8 cellular contexts compared by ENCODE assay signal in genomic region chr1:161611868-161612321, GRCh38. TPM values are rescaled to one million over a fixed set of nuclear protein-coding genes. Genes with fewer than 3 reads are reported as not detected.
DNase-seq lines count a peak whose midpoint lies in the region; ATAC-seq and TF ChIP-seq lines count a peak whose summit lies in the region.
"Not testable (repeated sequence)": the region's sequence is repeated elsewhere in the genome, so short reads cannot be mapped to it uniquely, and the experiment has no call there.

No MANE protein-coding gene starts in this region.

- H3K4me3 ChIP-seq in choroid plexus epithelial cell (ENCODE audit: low read depth, low read length) (peak overlapping the region; percentile 59), iPS DF 6.9 (ENCODE audit: low read length) (peak overlapping the region; percentile 49; the same call in 1 of the 2 replicates), neural cell (ENCODE audit: low read length) (peak overlapping the region; percentile 72), thoracic aorta (peak overlapping the region; percentile 72)

- H2AFZ ChIP-seq in neural cell (ENCODE audit: low read depth, low read length): not testable (repeated sequence)

- peak overlapping the region; percentile 85 for H3K4me3 Mint-ChIP-seq in activated CD4-positive, alpha-beta T cell treated with anti-CD3 and anti-CD28 coated beads for 36 hours

- H3K9me3 ChIP-seq in iPS DF 6.9 (ENCODE audit: control insufficient read depth, insufficient read depth, low read length); neural cell (ENCODE audit: low read length); thoracic aorta: not testable (repeated sequence)

- not testable (repeated sequence) for H3K27ac ChIP-seq in iPS DF 6.9 (ENCODE audit: low read length)
- peak overlapping the region; percentile 37 for H3K27ac ChIP-seq in neural cell (ENCODE audit: low read length)
- peak overlapping the region; percentile 72 to 77 for H3K27ac ChIP-seq in thoracic aorta

- not testable (repeated sequence) for H3K4me1 ChIP-seq in iPS DF 6.9 (ENCODE audit: control insufficient read depth, insufficient read depth, low read length); thoracic aorta (ENCODE audit: control insufficient read depth in 1 of 2, low read depth in 2 of 2)

- H3K4me1 Mint-ChIP-seq in activated CD4-positive, alpha-beta T cell treated with anti-CD3 and anti-CD28 coated beads for 36 hours: peaks cover 24% of the 10 kb centered on the region

- peak overlapping the region; percentile 86 for H3K27ac Mint-ChIP-seq in activated CD4-positive, alpha-beta T cell treated with anti-CD3 and anti-CD28 coated beads for 36 hours

- H3K27me3 Mint-ChIP-seq in activated CD4-positive, alpha-beta T cell treated with anti-CD3 and anti-CD28 coated beads for 36 hours: peaks cover 15% of the 10 kb centered on the region

- H3K9me3 Mint-ChIP-seq in activated CD4-positive, alpha-beta T cell treated with anti-CD3 and anti-CD28 coated beads for 36 hours (ENCODE audit: low read depth): not testable (repeated sequence)

- not testable (repeated sequence) for H3K27me3 ChIP-seq in iPS DF 6.9 (ENCODE audit: control insufficient read depth, insufficient read depth, low read length); neural cell (ENCODE audit: insufficient read depth, low read depth, low read length); thoracic aorta (replicated peaks; ENCODE audit: insufficient read depth)

- not testable (repeated sequence) for H3K36me3 ChIP-seq in iPS DF 6.9 (ENCODE audit: control insufficient read depth, insufficient read depth, low read length); neural cell (ENCODE audit: insufficient read depth, low read length); thoracic aorta

- H3K9me2 ChIP-seq in neural cell (ENCODE audit: insufficient read depth, low read length): not testable (repeated sequence)

- not testable (repeated sequence) for H3F3A ChIP-seq in neural cell (ENCODE audit: insufficient read depth, low read length, poor library complexity, severe bottlenecking)

- not testable (repeated sequence) for H3K79me2 ChIP-seq in neural cell (replicated peaks; ENCODE audit: insufficient read depth, low read length)

- CTCF ChIA-PET in activated CD4-positive, alpha-beta T cell treated with anti-CD3 and anti-CD28 coated beads for 36 hours (lab: Charles Lee): interaction anchor here (0.6 to 0.7 kb wide), 2 partner anchors 90 to 485 kb away, joined by 3 read pairs; no protein-coding TSS in a partner anchor

- peak; percentile 53 for DNase-seq in DMS53 treated with DMSO at 0.1 percent for 48 hours (lab: John Stamatoyannopoulos, UW; ENCODE audit: unreplicated experiment)
- peak; percentile 62 for DNase-seq in NCI-H526 treated with DMSO at 0.1 percent for 48 hours (lab: John Stamatoyannopoulos, UW)
- peak; percentile 37 for DNase-seq in activated CD4-positive, alpha-beta T cell treated with anti-CD3 and anti-CD28 coated beads for 36 hours
- DNase-seq in choroid plexus epithelial cell (ENCODE audit: low read depth): peak; percentile 56
- DNase-seq in iPS DF 6.9 (ENCODE audit: low read depth, low spot score); thoracic aorta (ENCODE audit: low spot score): not testable (repeated sequence)

- intact Hi-C loops in activated CD4-positive, alpha-beta T cell treated with anti-CD3 and anti-CD28 coated beads for 36 hours (cut with DNase I, micrococcal nuclease): loop anchor here (1.0 to 10.0 kb wide), 4 partner anchors 9 to 213 kb away; no protein-coding TSS in a partner anchor

- POLR2A ChIA-PET in activated CD4-positive, alpha-beta T cell treated with anti-CD3 and anti-CD28 coated beads for 36 hours (lab: Charles Lee): not testable (repeated sequence)

- peak overlapping the region; percentile 25 for H3K9ac ChIP-seq in neural cell (ENCODE audit: low read length)

- TF ChIP-seq RAD21 in neural cell (conservative IDR thresholded peaks at IDR 0.05): not testable (repeated sequence)

- not testable (repeated sequence) for TF ChIP-seq CTCF in choroid plexus epithelial cell (conservative IDR thresholded peaks at IDR 0.05; ENCODE audit: low read depth, low read length); neural cell (IDR thresholded peaks at IDR 0.05; ENCODE audit: poor library complexity, severe bottlenecking); thoracic aorta (IDR thresholded peaks at IDR 0.05)

- H3K4me2 ChIP-seq in neural cell (ENCODE audit: low read length): peak overlapping the region; percentile 36

- peak; percentile 3 for ATAC-seq in HG02885 (IDR thresholded peaks at IDR 0.05; ENCODE audit: poor library complexity, unreplicated experiment)
- ATAC-seq in activated CD4-positive, alpha-beta T cell treated with anti-CD3 and anti-CD28 coated beads for 36 hours: not testable (repeated sequence)
- ATAC-seq in thoracic aorta (ENCODE audit: insufficient number of reproducible peaks, low FRiP score, low read depth): peak; percentile 43

- H4K20me1 ChIP-seq in neural cell (ENCODE audit: insufficient read depth): not testable (repeated sequence)

- not testable (repeated sequence) for H3K36me3 Mint-ChIP-seq in activated CD4-positive, alpha-beta T cell treated with anti-CD3 and anti-CD28 coated beads for 36 hours (ENCODE audit: low read depth)

- TF ChIP-seq EP300 in neural cell (conservative IDR thresholded peaks at IDR 0.05; ENCODE audit: poor library complexity, severe bottlenecking): not testable (repeated sequence)

- no CpG with 5 or more reads among the region's 19 CpGs for WGBS in iPS DF 6.9 (ENCODE audit: insufficient coverage, insufficient read length)

RNA-seq across cellular contexts. Expression of gene FCGR3B, which starts 19.1 kb away (rescaled TPM):
- total RNA-seq in activated CD4-positive, alpha-beta T cell treated with anti-CD3 and anti-CD28 coated beads for 36 hours: not detected
- polyA plus RNA-seq in neural cell: not detected in 2 replicates
- polyA minus RNA-seq in neural cell: not detected in 2 replicates
- 1 to 10 TPM; 2.7 to 4.6 TPM for total RNA-seq in thoracic aorta

RNA-seq across cellular contexts. Expression of gene FCGR2B, which starts 51.0 kb away (rescaled TPM):
- total RNA-seq in activated CD4-positive, alpha-beta T cell treated with anti-CD3 and anti-CD28 coated beads for 36 hours: not detected
- polyA plus RNA-seq in neural cell: not detected in 2 replicates
- polyA minus RNA-seq in neural cell: not detected in 2 replicates
- 10 to 100 TPM; 20.2 to 65.9 TPM for total RNA-seq in thoracic aorta

Comparison
In these comparisons a context has a peak if more than half of its experiments do, and no peak if none do; other contexts are left out.
1. RNA of gene FCGR2B, which starts 51.0 kb away (total RNA-seq): 20.2 to 65.9 TPM in thoracic aorta; not detected in activated CD4-positive, alpha-beta T cell treated with anti-CD3 and anti-CD28 coated beads for 36 hours; every median in the first group is over 10 times any median in the second.
2. Peak in every context shown above with its lines, with median percentiles within 50 percentile points of each other: H3K4me3 ChIP-seq.